8 cellular contexts compared by ENCODE assay signal in the genomic region with DNA sequence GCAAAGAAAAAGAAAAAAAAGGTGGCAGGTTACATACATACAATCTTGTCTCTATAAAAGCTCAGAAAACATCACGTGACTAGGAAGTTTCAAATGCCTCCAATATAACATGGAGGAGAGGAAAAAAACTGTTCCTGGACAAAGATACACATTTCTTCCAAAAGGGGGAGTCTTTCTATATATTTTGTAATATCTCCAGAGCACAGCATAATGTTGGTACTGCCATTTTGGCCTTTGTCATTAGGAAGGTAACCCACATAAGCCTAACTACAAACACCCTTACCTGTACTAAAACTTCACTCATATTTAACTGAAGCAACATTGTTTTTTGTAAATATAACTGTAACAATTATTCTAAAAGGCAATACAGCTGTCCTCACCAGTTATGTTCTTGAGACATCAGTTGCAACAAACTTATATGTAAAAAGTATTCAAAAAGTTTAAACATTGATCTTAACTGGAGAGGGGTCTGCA. TPM values are rescaled to one million over a fixed set of nuclear protein-coding genes. Genes with fewer than 3 reads are reported as not detected.
DNase-seq lines count a peak whose midpoint lies in the region; ATAC-seq, FAIRE-seq and TF ChIP-seq lines count a peak whose summit lies in the region.

No MANE protein-coding gene starts in this region.

- no peak for FAIRE-seq in HTR-8/SVneo (lab: Jason Lieb, UNC)

- WGBS in ovary, 3 donors = 43 to 51% (median 45%) methylated on average over 1 of the region's 1 CpG

- no peak for TF ChIP-seq EP300 in ovary (IDR thresholded peaks at IDR 0.05)

- H3K4me3 Mint-ChIP-seq in Caco-2 (ENCODE audit: unreplicated experiment) (peak overlapping the region; percentile 92), brain (peak overlapping the region; percentile 97 to 99 (median 99))

- H3K36me3 Mint-ChIP-seq in Caco-2 (ENCODE audit: insufficient read depth, unreplicated experiment) = peaks cover 43% of the 10 kb centered on the region
- peaks cover 24% of the 10 kb centered on the region for H3K36me3 Mint-ChIP-seq in brain

- ATAC-seq in HG03378 (IDR thresholded peaks at IDR 0.05; ENCODE audit: unreplicated experiment) (no peak), HG03571 (IDR thresholded peaks at IDR 0.05; ENCODE audit: unreplicated experiment) (no peak)

- no peak for TF ChIP-seq POLR2A in ovary (IDR thresholded peaks at IDR 0.05)

- H3K27me3 Mint-ChIP-seq in Caco-2 (ENCODE audit: insufficient read depth, unreplicated experiment) (no peaks in the 10 kb centered on the region), brain (peaks cover 24% of the 10 kb centered on the region)

- CTCF ChIA-PET in Caco-2 (lab: Charles Lee) = interaction anchor here (1.7 kb wide), 1 partner anchor 46 kb away, joined by 6 read pairs; no protein-coding TSS in a partner anchor

- no peaks in the 10 kb centered on the region for H3K27me3 ChIP-seq in Caco-2 (replicated peaks; ENCODE audit: control insufficient read depth, insufficient read depth, low read length)
- H3K27me3 ChIP-seq in ovary = no peaks in the 10 kb centered on the region

- H3K4me1 ChIP-seq in Caco-2 = peaks cover 31% of the 10 kb centered on the region
- H3K4me1 ChIP-seq in ovary (ENCODE audit: insufficient read depth) = peaks cover 4% of the 10 kb centered on the region

- intact Hi-C loops in Caco-2 (cut with micrococcal nuclease; ENCODE audit: unreplicated experiment) (loop anchor here (1.0 kb wide), 1 partner anchor 43 kb away; no protein-coding TSS in a partner anchor), ovary (cut with DNase I) (loop anchor here in 1 of 4 donors (10.0 kb wide), 1 partner anchor 1352 kb away; no protein-coding TSS in a partner anchor)

- H3K9me3 ChIP-seq in Caco-2 (no peaks in the 10 kb centered on the region), ovary (no peaks in the 10 kb centered on the region)

- H3K27ac Mint-ChIP-seq in Caco-2 (ENCODE audit: unreplicated experiment) = no peak overlapping the region
- H3K27ac Mint-ChIP-seq in brain = peak overlapping the region; percentile 99 to 100 (median 99)

- DNase-seq in Caco-2 (peak in 1 of 2 experiments; percentile 64), HTR-8/SVneo (ENCODE audit: insufficient read length, low spot score) (peak; percentile 68), NCI-H82 treated with DMSO at 0.1 percent for 48 hours (lab: John Stamatoyannopoulos, UW; ENCODE audit: unreplicated experiment) (peak; percentile 50), myocyte (ENCODE audit: low read depth) (peak; percentile 41), ovary (no peak)

- H3K4me3 ChIP-seq in Caco-2 (ENCODE audit: low read depth, low read length) (peak overlapping the region; percentile 71), ovary (no peak overlapping the region)

- POLR2A ChIA-PET in Caco-2 (lab: Charles Lee) = no interaction called here

- H3K9me3 Mint-ChIP-seq in Caco-2 (ENCODE audit: unreplicated experiment) (no peaks in the 10 kb centered on the region), brain (peaks cover 0 to 4% (median 0%) of the 10 kb centered on the region in 5 experiments)

- peaks cover 15% of the 10 kb centered on the region for H3K4me1 Mint-ChIP-seq in Caco-2 (ENCODE audit: low read depth, unreplicated experiment)
- peaks cover 38% of the 10 kb centered on the region for H3K4me1 Mint-ChIP-seq in brain

- H3K36me3 ChIP-seq in Caco-2 (ENCODE audit: control insufficient read depth, insufficient read depth, low read length) (peaks cover 2% of the 10 kb centered on the region; the same call in 1 of the 2 replicates), ovary (no peaks in the 10 kb centered on the region)

- TF ChIP-seq CTCF in Caco-2 (IDR thresholded peaks at IDR 0.05; ENCODE audit: insufficient read depth in 1 of 2, low read depth in 1 of 2, low read length in 1 of 2, severe bottlenecking in 1 of 2, unreplicated experiment in 1 of 2) (peak; percentile 15 to 43), brain (conservative IDR thresholded peaks at IDR 0.05) (peak; percentile 48 to 65), ovary (IDR thresholded peaks at IDR 0.05) (no peak)

- BruUV-seq in Caco-2 (replicated peaks; lab: Mats Ljungman, UMichigan) = no TSS peak

- peak overlapping the region in 1 of 2 donors; percentile 86 for H3K27ac ChIP-seq in ovary

RNA-seq across cellular contexts. Expression of gene BTF3, which starts 1.2 kb away (rescaled TPM):
- total RNA-seq in Caco-2 (2022) (653 and 704 TPM in 2 replicates), myocyte (458 and 480 TPM in 2 replicates), ovary (1,000 to 10,000 TPM in 2 of 7 donors, 100 to 1,000 TPM in 5; 648 to 1,276 (median 885) TPM)
- polyA plus RNA-seq in brain (ENCODE audit: insufficient read depth, low read depth, low replicate concordance) (682 TPM), ovary (1,000 to 10,000 TPM; 1,240 to 1,776 TPM)
- polyA plus RNA-seq in myocyte (2012) = 470 TPM

RNA-seq across cellular contexts. Expression of gene FOXD1, which starts 48.4 kb away (rescaled TPM):
- total RNA-seq in Caco-2 (2022) = 2.8 and 3.1 TPM in 2 replicates
- polyA plus RNA-seq in brain (ENCODE audit: insufficient read depth, low read depth, low replicate concordance) = 7.1 TPM
- total RNA-seq in myocyte = 14.0 and 18.6 TPM in 2 replicates
- polyA plus RNA-seq in myocyte (2012) = 19.6 TPM
- under 1 TPM; 0.08 to 0.73 (median 0.11) TPM for total RNA-seq in ovary
- under 1 TPM in 1 of 2 donors, not detected in 1; 0.18 TPM for polyA plus RNA-seq in ovary

Comparison
In these comparisons a context has a peak if more than half of its experiments do, and no peak if none do; other contexts are left out.
1. DNase-seq: peak in HTR-8/SVneo (single experiment), NCI-H82 treated with DMSO at 0.1 percent for 48 hours (single experiment) and myocyte (single experiment); none in ovary (0 of 5).
2. CTCF ChIP-seq: peak in Caco-2 (2 of 2) and brain (2 of 2); none in ovary (0 of 3).